9 cellular contexts compared by ENCODE assay signal in the genomic region with DNA sequence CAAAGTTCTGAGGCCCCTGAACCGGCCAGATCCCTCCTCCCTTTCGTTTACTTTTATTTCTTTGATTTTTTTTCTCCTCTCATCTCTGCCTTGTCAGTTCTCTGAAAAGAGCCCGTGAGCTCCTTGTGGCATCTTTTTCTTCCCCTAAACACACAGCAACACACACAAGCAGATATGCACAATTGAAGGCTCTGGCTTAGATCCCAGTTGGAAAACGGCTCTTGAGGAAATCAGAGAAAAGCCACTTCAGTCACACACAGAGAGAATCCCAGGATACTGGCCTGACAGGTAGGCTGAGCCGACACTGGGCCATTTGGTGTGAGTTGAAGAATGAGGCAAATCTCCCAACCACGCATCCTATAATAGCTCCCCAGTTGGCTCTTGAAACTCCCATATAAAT. TPM values are rescaled to one million over a fixed set of nuclear protein-coding genes. Genes with fewer than 3 reads are reported as not detected.
DNase-seq lines count a peak whose midpoint lies in the region; ATAC-seq and TF ChIP-seq lines count a peak whose summit lies in the region.
"Had no signal": no experiment of that assay in that cellular context is flagged by ENCODE, and none has a peak within 500 bp of the region (broad histone marks: within the 10 kb centered on the region; RNA-seq: fewer than 3 reads in every experiment).

No MANE protein-coding gene starts in this region.

- TF ChIP-seq CTCF in AG04449 (IDR thresholded peaks at IDR 0.05; ENCODE audit: insufficient read depth, low read length, missing control alignments) (no peak), KMS-11 (conservative IDR thresholded peaks at IDR 0.05; ENCODE audit: low read depth, low read length) (no peak), mammary epithelial cell (conservative IDR thresholded peaks at IDR 0.05 in 1 of 2, IDR thresholded peaks at IDR 0.05 in 1 of 2; ENCODE audit: extremely low read depth in 1 of 2, insufficient read depth in 1 of 2, low read depth in 1 of 2, low read length in 2 of 2) (no peak)

- H3K79me2 ChIP-seq in KMS-11 (ENCODE audit: insufficient read depth, low read depth) (no peaks in the 10 kb centered on the region), mammary epithelial cell (ENCODE audit: insufficient read depth, low read length) (no peaks in the 10 kb centered on the region)

- BruUV-seq in mammary epithelial cell (replicated peaks; lab: Mats Ljungman, UMichigan): no TSS peak

- no peak overlapping the region for H3K4me2 ChIP-seq in KMS-11
- peak overlapping the region; percentile 90 for H3K4me2 ChIP-seq in mammary epithelial cell (ENCODE audit: insufficient read depth, low read depth, low read length)

- dilution Hi-C loops in mammary epithelial cell (cut with HindIII; ENCODE audit: low sequenced_read_pairs): no loop called here

- POLR2A ChIA-PET in AG04449 (lab: Yijun Ruan, JAX): interaction anchor here (0.5 kb wide), 1 partner anchor 20 kb away, joined by 4 read pairs; no protein-coding TSS in a partner anchor

- H3K27ac Mint-ChIP-seq in naive B cell: peak overlapping the region in 4 of 6 donors; percentile 51 to 91 (median 81)

- H3K36me3 ChIP-seq in KMS-11 (ENCODE audit: insufficient read depth) (no peaks in the 10 kb centered on the region), mammary epithelial cell (ENCODE audit: insufficient read depth, low read length) (no peaks in the 10 kb centered on the region)

- H3K27me3 ChIP-seq in KMS-11 (ENCODE audit: insufficient read depth, low read depth) (no peaks in the 10 kb centered on the region), mammary epithelial cell (ENCODE audit: insufficient read depth, low read length) (no peaks in the 10 kb centered on the region)

- H3K4me3 ChIP-seq in AG04449 (ENCODE audit: low read depth, low read length): peak overlapping the region; percentile 58; the same call in 1 of the 2 replicates
- H3K4me3 ChIP-seq in KMS-11 (IDR thresholded peaks at IDR 0.05; ENCODE audit: insufficient read depth, low read depth, low read length): no peak overlapping the region
- peak overlapping the region in 2 of 3 experiments; percentile 42 to 55 for H3K4me3 ChIP-seq in mammary epithelial cell (replicated peaks in 1 of 3; ENCODE audit: insufficient read depth in 1 of 3, low read depth in 2 of 3, low read length in 3 of 3)

- H4K20me1 ChIP-seq in KMS-11 (ENCODE audit: insufficient read depth) (no peaks in the 10 kb centered on the region), mammary epithelial cell (ENCODE audit: insufficient read depth, low read length) (no peaks in the 10 kb centered on the region)

- intact Hi-C loops in mammary epithelial cell (cut with micrococcal nuclease): loop anchor here (1.0 to 5.0 kb wide), 3 partner anchors 1221 to 1350 kb away; no protein-coding TSS in a partner anchor

- H3K36me3 Mint-ChIP-seq in naive B cell: no peaks in the 10 kb centered on the region

- H2AFZ ChIP-seq in KMS-11 (ENCODE audit: low read depth) (peak overlapping the region; percentile 55; the same call in 1 of the 2 replicates), mammary epithelial cell (ENCODE audit: low read depth, low read length) (peak overlapping the region; percentile 86)

- H3K4me3 Mint-ChIP-seq in naive B cell: peak overlapping the region; percentile 79 to 96 (median 88)

- peaks cover 0 to 8% (median 0%) of the 10 kb centered on the region in 3 donors for H3K27me3 Mint-ChIP-seq in naive B cell

- 49% methylated on average over 5 of the region's 6 CpGs for WGBS in mammary epithelial cell (ENCODE audit: low coverage, missing lambda C conversion rate)

- H3K4me1 ChIP-seq in KMS-11 (ENCODE audit: low read depth, poor library complexity, severe bottlenecking) (no peaks in the 10 kb centered on the region), mammary epithelial cell (ENCODE audit: insufficient read depth, low read length) (no peaks in the 10 kb centered on the region)

- peaks cover 14 to 31% (median 21%) of the 10 kb centered on the region in 3 donors for H3K4me1 Mint-ChIP-seq in naive B cell

- in situ Hi-C loops in mammary epithelial cell (cut with MboI; ENCODE audit: low sequenced_read_pairs in 2 of 2): loop anchor here in 1 of 2 donors (25.0 kb wide), 1 partner anchor 1225 kb away; a partner anchor contains a TSS

- DNase-seq in AG04449 (ENCODE audit: low read depth, low spot score) (no peak), mammary epithelial cell (peak; percentile 1), naive B cell (no peak), NCI-H82 treated with DMSO at 0.1 percent for 48 hours (lab: John Stamatoyannopoulos, UW; ENCODE audit: unreplicated experiment) (no peak), epidermal melanocyte (ENCODE audit: insufficient read length, low spot score) (no peak)
- DNase-seq in NK-92 treated with Interleukin-12 subunit alpha and Interleukin-12 subunit beta, amount 100 ng/mL, for 24 hours (lab: John Stamatoyannopoulos, UW): no peak
- DNase-seq: NCI-H82 had no signal

- H3K9ac ChIP-seq in KMS-11 (no peak overlapping the region), mammary epithelial cell (ENCODE audit: insufficient read depth, low read length) (no peak overlapping the region)

- CTCF ChIA-PET in AG04449 (lab: Yijun Ruan, JAX): interaction anchor here (0.7 to 3.0 kb wide), 11 partner anchors 10 to 1229 kb away, joined by 3 to 37 read pairs (median 4); a partner anchor contains a TSS
- CTCF ChIA-PET in mammary epithelial cell (lab: Charles Lee; ENCODE audit: low non-redundant PET): no interaction called here

- ATAC-seq in naive B cell (ENCODE audit: low read depth in 2 of 2) (no peak), HG02610 (IDR thresholded peaks at IDR 0.05; ENCODE audit: unreplicated experiment) (no peak)

- H3K9me3 Mint-ChIP-seq in naive B cell: no peaks in the 10 kb centered on the region

- H3K9me3 ChIP-seq in mammary epithelial cell (replicated peaks; ENCODE audit: insufficient read depth, low read length): no peaks in the 10 kb centered on the region

- H3K27ac ChIP-seq in KMS-11: no peak overlapping the region
- no peak overlapping the region for H3K27ac ChIP-seq in mammary epithelial cell (ENCODE audit: insufficient read depth, low read depth, low read length)

RNA-seq across cellular contexts. Expression of a gene that starts 12.9 kb away (rescaled TPM):
- total RNA-seq in mammary epithelial cell: not detected
- polyA plus RNA-seq in mammary epithelial cell (not detected), naive B cell (ENCODE audit: low read depth in 6 of 6) (under 1 TPM in 2 of 6 donors, not detected in 4; 0.06 to 0.26 TPM)
- polyA minus RNA-seq in mammary epithelial cell: not detected
